Comparison of ENCODE assay signal across 1 cellular context in genomic region chr11:62841361-62842170, GRCh38.
TF ChIP-seq lines count a peak whose summit lies in the region.

No MANE protein-coding gene starts in this region.

TF ChIP-seq in A549, 52 proteins besides CTCF, POLR2A, EP300 and RAD21 (continued from another document):
- TF ChIP-seq PBX3 (IDR thresholded peaks at IDR 0.05) (peak; percentile 96), MAX (IDR thresholded peaks at IDR 0.05) (peak; percentile 93), REST (IDR thresholded peaks at IDR 0.05) (peak; percentile 95), ZC3H11A (IDR thresholded peaks at IDR 0.05) (no peak; the same call in 1 of the 2 replicates), RFX5 (IDR thresholded peaks at IDR 0.05) (no peak), HOXA7 (CRISPR knock-in tag; IDR thresholded peaks at IDR 0.05) (peak; percentile 100), CEBPB (IDR thresholded peaks at IDR 0.05) (peak in 1 of 2 experiments; percentile 72; a peak in 2 of 4 replicates), TP53 (CRISPR knock-in tag; IDR thresholded peaks at IDR 0.05) (peak; percentile 100), ZFP36 (IDR thresholded peaks at IDR 0.05; ENCODE audit: borderline replicate concordance, partially characterized antibody) (no peak), EHF (CRISPR knock-in tag; IDR thresholded peaks at IDR 0.05) (peak; percentile 99), HES2 (IDR thresholded peaks at IDR 0.05) (no peak), KDM5A (IDR thresholded peaks at IDR 0.05) (no peak), RARB (CRISPR knock-in tag; IDR thresholded peaks at IDR 0.05) (peak; percentile 100), USF2 (IDR thresholded peaks at IDR 0.05) (peak; percentile 38; the same call in 1 of the 2 replicates), ZSCAN20 (CRISPR knock-in tag; IDR thresholded peaks at IDR 0.05) (peak; percentile 86), ESRRA (IDR thresholded peaks at IDR 0.05; ENCODE audit: borderline replicate concordance, low read length) (no peak), CHD4 (IDR thresholded peaks at IDR 0.05; ENCODE audit: borderline replicate concordance) (no peak), CBX8 (IDR thresholded peaks at IDR 0.05) (no peak), KDM1A (IDR thresholded peaks at IDR 0.05; ENCODE audit: low read depth) (no peak), ELK1 (IDR thresholded peaks at IDR 0.05; ENCODE audit: low read depth, low read length) (no peak), HEYL (CRISPR knock-in tag; IDR thresholded peaks at IDR 0.05) (peak; percentile 91), HDAC2 (IDR thresholded peaks at IDR 0.05) (no peak), FOSB (CRISPR knock-in tag; IDR thresholded peaks at IDR 0.05) (peak; percentile 100), FOSL2 (IDR thresholded peaks at IDR 0.05) (no peak), FOSL2 (CRISPR knock-in tag; IDR thresholded peaks at IDR 0.05) (peak; percentile 92), MYC (IDR thresholded peaks at IDR 0.05; ENCODE audit: borderline replicate concordance, low read length) (peak; percentile 67), GATA3 (IDR thresholded peaks at IDR 0.05; ENCODE audit: borderline replicate concordance) (peak; percentile 95), JUN (IDR thresholded peaks at IDR 0.05) (peak; percentile 100), RNF2 (IDR thresholded peaks at IDR 0.05; ENCODE audit: borderline replicate concordance, low read depth) (no peak), CHD2 (IDR thresholded peaks at IDR 0.05; ENCODE audit: low read length, partially characterized antibody) (peak; percentile 56), HOXB5 (CRISPR knock-in tag; IDR thresholded peaks at IDR 0.05) (peak; percentile 98), MAZ (IDR thresholded peaks at IDR 0.05; ENCODE audit: borderline replicate concordance, low read depth, low read length) (peak; percentile 98), SMC3 (IDR thresholded peaks at IDR 0.05) (no peak; the same call in 2 of the 3 replicates), HMGXB4 (CRISPR knock-in tag; IDR thresholded peaks at IDR 0.05; ENCODE audit: borderline replicate concordance) (peak; percentile 100), HOXB13 (CRISPR knock-in tag; IDR thresholded peaks at IDR 0.05; ENCODE audit: low read depth) (peak; percentile 61; the same call in 1 of the 2 replicates), CBX2 (IDR thresholded peaks at IDR 0.05; ENCODE audit: borderline replicate concordance, low read depth) (peak; percentile 51; the same call in 1 of the 2 replicates), NR3C1 (IDR thresholded peaks at IDR 0.05) (no peak), FOXS1 (CRISPR knock-in tag; IDR thresholded peaks at IDR 0.05) (peak; percentile 92)
TF ChIP-seq in A549: peak in this region for 31.
